ENCODE assay signal across 1 cellular context in genomic region chr12:92142251-92142896, GRCh38.
TF ChIP-seq lines count a peak whose summit lies in the region.

No MANE protein-coding gene starts in this region.

TF ChIP-seq in GM23338, 12 proteins besides CTCF, POLR2A, EP300 and RAD21 (continued from another document):
- TF ChIP-seq ZNF462 (CRISPR knock-in tag; IDR thresholded peaks at IDR 0.05) (no peak), ZNF331 (CRISPR knock-in tag; IDR thresholded peaks at IDR 0.05; ENCODE audit: low read depth) (no peak)
